ENCODE assay signal across 8 cellular contexts in genomic region chr21:20999567-21000169, GRCh38. TPM values are rescaled to one million over a fixed set of nuclear protein-coding genes. Genes with fewer than 3 reads are reported as not detected.
A peak's percentile ranks its signal among the peaks of the same experiment; 100 is the strongest.
DNase-seq lines count a peak whose midpoint lies in the region; ATAC-seq and TF ChIP-seq lines count a peak whose summit lies in the region.

No MANE protein-coding gene starts in this region.

- H3K9me3 Mint-ChIP-seq in activated CD4-positive, alpha-beta T cell treated with anti-CD3 and anti-CD28 coated beads for 36 hours (ENCODE audit: low read depth) = no peaks in the 10 kb centered on the region

- peak; percentile 64 for TF ChIP-seq RAD21 in Ishikawa (IDR thresholded peaks at IDR 0.05; ENCODE audit: low read depth)

- TF ChIP-seq EP300 in Ishikawa (IDR thresholded peaks at IDR 0.05; ENCODE audit: borderline replicate concordance) = no peak

- peaks cover 14% of the 10 kb centered on the region for H3K4me1 Mint-ChIP-seq in activated CD4-positive, alpha-beta T cell treated with anti-CD3 and anti-CD28 coated beads for 36 hours

- POLR2A ChIA-PET in activated CD4-positive, alpha-beta T cell treated with anti-CD3 and anti-CD28 coated beads for 36 hours (lab: Charles Lee) = no interaction called here

- CTCF ChIA-PET in activated CD4-positive, alpha-beta T cell treated with anti-CD3 and anti-CD28 coated beads for 36 hours (lab: Charles Lee) = interaction anchor here (0.9 to 2.3 kb wide), 3 partner anchors 15 to 922 kb away, joined by 3 to 8 read pairs (median 4); no protein-coding TSS in a partner anchor

- H3K36me3 Mint-ChIP-seq in activated CD4-positive, alpha-beta T cell treated with anti-CD3 and anti-CD28 coated beads for 36 hours (ENCODE audit: low read depth) = no peaks in the 10 kb centered on the region

- H3K27me3 Mint-ChIP-seq in activated CD4-positive, alpha-beta T cell treated with anti-CD3 and anti-CD28 coated beads for 36 hours = peaks cover 22% of the 10 kb centered on the region

- H3K4me3 Mint-ChIP-seq in activated CD4-positive, alpha-beta T cell treated with anti-CD3 and anti-CD28 coated beads for 36 hours = no peak overlapping the region

- no peak overlapping the region for H3K27ac Mint-ChIP-seq in activated CD4-positive, alpha-beta T cell treated with anti-CD3 and anti-CD28 coated beads for 36 hours

- DNase-seq in activated CD4-positive, alpha-beta T cell treated with anti-CD3 and anti-CD28 coated beads for 36 hours = peak; percentile 64
- no peak for DNase-seq in activated CD4-positive, alpha-beta T cell treated with anti-CD3 and anti-CD28 coated beads for 1 hour
- DNase-seq in SHP77 treated with DMSO at 0.1 percent for 48 hours (lab: John Stamatoyannopoulos, UW) = peak; percentile 48
- peak; percentile 5 for DNase-seq in cerebellum (ENCODE audit: low spot score)
- DNase-seq in left kidney (ENCODE audit: low read depth, low spot score) = peak; percentile 71

- peak overlapping the region; percentile 55 for H3K27ac ChIP-seq in temporal lobe (ENCODE audit: low read depth, low read length)

- no peak for ATAC-seq in activated CD4-positive, alpha-beta T cell treated with anti-CD3 and anti-CD28 coated beads for 36 hours
- ATAC-seq in HG03039 (IDR thresholded peaks at IDR 0.05; ENCODE audit: unreplicated experiment) = no peak

- intact Hi-C loops in activated CD4-positive, alpha-beta T cell treated with anti-CD3 and anti-CD28 coated beads for 36 hours (cut with DNase I, micrococcal nuclease) = loop anchor here (2.0 to 5.0 kb wide), 4 partner anchors 103 to 1793 kb away; no protein-coding TSS in a partner anchor

TF ChIP-seq in Ishikawa, 13 proteins besides CTCF, POLR2A, EP300 and RAD21:
- TF ChIP-seq ZBTB7A (IDR thresholded peaks at IDR 0.05; ENCODE audit: low read depth) (no peak), TCF12 (IDR thresholded peaks at IDR 0.05; ENCODE audit: low read depth) (no peak), TEAD4 (IDR thresholded peaks at IDR 0.05) (no peak), FOXM1 (IDR thresholded peaks at IDR 0.05; ENCODE audit: borderline replicate concordance, low read depth) (no peak), TAF1 (IDR thresholded peaks at IDR 0.05; ENCODE audit: low read depth) (no peak)
TF ChIP-seq in Ishikawa: peak in this region for 0.

RNA-seq across cellular contexts. Expression of gene NCAM2, which starts 1.5 kb away (rescaled TPM):
- not detected for total RNA-seq in activated CD4-positive, alpha-beta T cell treated with anti-CD3 and anti-CD28 coated beads for 36 hours
- total RNA-seq in cerebellum (62.0 TPM), temporal lobe (35.9 TPM)

Comparison
In these comparisons a context has a peak if more than half of its experiments do, and no peak if none do; other contexts are left out.
1. RNA of gene NCAM2, which starts 1.5 kb away (total RNA-seq): 62.0 TPM in cerebellum (single experiment) and 35.9 TPM in temporal lobe (single experiment); not detected in activated CD4-positive, alpha-beta T cell treated with anti-CD3 and anti-CD28 coated beads for 36 hours; every median in the first group is over 10 times any median in the second.